ENCODE assay signal across 25 cellular contexts in the genomic region with DNA sequence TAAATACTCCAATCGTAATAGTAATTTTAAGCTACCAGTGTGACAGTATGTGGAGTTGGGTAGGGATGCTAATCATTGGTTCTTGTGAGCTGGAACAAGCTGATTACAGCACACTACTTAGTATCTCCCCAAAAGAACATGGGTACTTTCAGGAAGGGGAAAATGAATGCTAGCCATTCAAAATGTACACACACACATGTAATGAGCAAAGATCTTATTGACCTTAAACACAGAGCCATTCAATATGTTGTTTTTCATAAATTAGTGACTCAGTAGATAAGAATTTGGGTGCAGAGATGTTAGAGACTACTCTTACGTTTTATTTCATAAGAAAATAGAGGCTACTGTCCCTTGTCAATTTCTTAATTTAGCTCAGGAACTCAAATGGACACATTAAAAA.
"Had no signal": no experiment of that assay in that cellular context is flagged by ENCODE, and none has a peak within 500 bp of the region (broad histone marks: within the 10 kb centered on the region; RNA-seq: fewer than 3 reads in every experiment).

No MANE protein-coding gene starts in this region.

- H3K9me3 ChIP-seq: gastrocnemius medialis, mucosa of descending colon, neutrophil, right atrium auricular region, sigmoid colon, testis, upper lobe of right lung, vagina had no signal

- H3K36me3 ChIP-seq: esophagus squamous epithelium, gastrocnemius medialis, heart right ventricle, neutrophil, right atrium auricular region, sigmoid colon, tibial nerve, upper lobe of right lung, vagina had no signal

- H3K4me3 ChIP-seq: dorsolateral prefrontal cortex, esophagus squamous epithelium, gastrocnemius medialis, heart right ventricle, mucosa of descending colon, right atrium auricular region, sigmoid colon, skin epidermis, testis, tibial nerve, upper lobe of right lung, vagina had no signal

- DNase-seq: cortex of kidney; dorsolateral prefrontal cortex; effector CD8-positive, alpha-beta T cell; esophagus squamous epithelium; gastrocnemius medialis; heart right ventricle; hypothalamus; islet precursor cell; mucosa of descending colon; naive thymus-derived CD8-positive, alpha-beta T cell; posterior cingulate gyrus; sigmoid colon; stimulated activated CD4-positive, alpha-beta T cell treated with anti-CD3 and anti-CD28 coated beads, Interleukin-2, amount 100 ng/mL, for 24 hours; stimulated activated CD4-positive, alpha-beta T cell treated with anti-CD3 and anti-CD28 coated beads, Interleukin-4, amount 100 ng/mL, for 4 hours; stimulated activated naive B cell treated with anti-CD40 and anti-IgM and Interleukin-4, amounts not matched to agents 10 μg/mL and 1 μg/mL and 100 μg/mL, for 72 hours; stimulated activated naive CD8-positive, alpha-beta T cell treated with anti-CD3 and anti-CD28 coated beads, Interleukin-15, amount 100 ng/mL, for 72 hours; testis; upper lobe of right lung had no signal

- FAIRE-seq: endometrium had no signal

- H3K4me1 Mint-ChIP-seq: naive thymus-derived CD8-positive, alpha-beta T cell; stimulated activated naive B cell treated with anti-CD40 and anti-IgM and Interleukin-4, amounts not matched to agents 10 μg/mL and 1 μg/mL and 100 μg/mL, for 72 hours; stimulated activated naive CD8-positive, alpha-beta T cell treated with anti-CD3 and anti-CD28 coated beads, Interleukin-15, amount 100 ng/mL, for 72 hours had no signal

- H3K4me3 Mint-ChIP-seq: naive thymus-derived CD8-positive, alpha-beta T cell; stimulated activated naive B cell treated with anti-CD40 and anti-IgM and Interleukin-4, amounts not matched to agents 10 μg/mL and 1 μg/mL and 100 μg/mL, for 72 hours; stimulated activated naive CD8-positive, alpha-beta T cell treated with anti-CD3 and anti-CD28 coated beads, Interleukin-15, amount 100 ng/mL, for 72 hours had no signal

- H3K4me1 ChIP-seq: gastrocnemius medialis, heart right ventricle, right atrium auricular region, sigmoid colon, testis, tibial nerve, upper lobe of right lung, vagina had no signal

- H3K27ac Mint-ChIP-seq: naive thymus-derived CD8-positive, alpha-beta T cell; stimulated activated naive B cell treated with anti-CD40 and anti-IgM and Interleukin-4, amounts not matched to agents 10 μg/mL and 1 μg/mL and 100 μg/mL, for 72 hours; stimulated activated naive CD8-positive, alpha-beta T cell treated with anti-CD3 and anti-CD28 coated beads, Interleukin-15, amount 100 ng/mL, for 72 hours had no signal

- H3K27me3 ChIP-seq: dorsolateral prefrontal cortex, esophagus squamous epithelium, gastrocnemius medialis, heart right ventricle, neutrophil, right atrium auricular region, sigmoid colon, testis, tibial nerve, upper lobe of right lung, vagina had no signal

- H3K27me3 Mint-ChIP-seq: naive thymus-derived CD8-positive, alpha-beta T cell; stimulated activated naive B cell treated with anti-CD40 and anti-IgM and Interleukin-4, amounts not matched to agents 10 μg/mL and 1 μg/mL and 100 μg/mL, for 72 hours; stimulated activated naive CD8-positive, alpha-beta T cell treated with anti-CD3 and anti-CD28 coated beads, Interleukin-15, amount 100 ng/mL, for 72 hours had no signal

- H3K36me3 Mint-ChIP-seq: naive thymus-derived CD8-positive, alpha-beta T cell; stimulated activated naive B cell treated with anti-CD40 and anti-IgM and Interleukin-4, amounts not matched to agents 10 μg/mL and 1 μg/mL and 100 μg/mL, for 72 hours had no signal

- H3K27ac ChIP-seq: dorsolateral prefrontal cortex, esophagus squamous epithelium, gastrocnemius medialis, heart right ventricle, neutrophil, right atrium auricular region, sigmoid colon, skin epidermis, testis, tibial nerve, upper lobe of right lung, vagina had no signal

- ATAC-seq: gastrocnemius medialis; heart right ventricle; left lobe of liver; mucosa of descending colon; naive thymus-derived CD8-positive, alpha-beta T cell; stimulated activated naive B cell treated with anti-CD40 and anti-IgM and Interleukin-4, amounts not matched to agents 10 μg/mL and 1 μg/mL and 100 μg/mL, for 72 hours; stimulated activated naive CD8-positive, alpha-beta T cell treated with anti-CD3 and anti-CD28 coated beads, Interleukin-15, amount 100 ng/mL, for 72 hours; upper lobe of right lung had no signal
